In the genomic region with DNA sequence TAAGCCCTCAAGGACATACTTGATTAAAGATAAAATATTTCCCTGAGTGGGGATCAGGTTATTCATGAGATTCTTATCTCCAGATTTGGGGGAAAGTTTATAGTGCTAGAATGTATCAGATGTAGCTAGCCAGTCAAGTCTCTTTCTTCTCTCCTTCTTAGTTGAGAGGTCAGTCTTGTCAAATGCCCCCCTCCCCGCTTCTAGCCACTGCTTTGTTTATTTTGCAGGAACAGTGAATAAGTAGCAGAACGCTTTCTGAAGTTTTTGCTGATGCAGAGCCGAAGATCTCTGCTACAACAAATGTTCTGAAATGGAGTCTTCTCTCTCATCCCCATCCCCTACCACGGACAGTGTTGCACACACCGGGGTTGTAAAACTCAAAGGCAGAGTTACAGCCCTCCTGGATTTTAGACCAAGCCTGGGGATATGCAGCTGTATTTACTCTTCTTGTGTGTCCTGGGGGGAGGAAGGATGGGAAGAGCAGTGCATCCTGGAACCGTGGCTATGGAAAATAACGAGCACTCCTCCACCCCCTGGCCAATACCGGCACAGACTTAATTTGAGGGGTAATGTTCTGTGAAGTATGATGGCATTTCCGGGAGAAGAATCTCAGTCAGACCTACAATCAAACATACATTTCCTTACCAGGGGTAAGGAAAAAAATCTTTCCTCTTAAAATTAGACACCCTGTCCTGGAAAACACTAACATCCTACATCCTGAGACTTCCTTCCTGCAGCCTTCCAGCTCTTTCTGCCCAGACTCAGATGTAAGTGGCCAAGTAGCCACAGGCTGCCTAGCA, we compare ENCODE assay signal across 8 cellular contexts. TPM values are rescaled to one million over a fixed set of nuclear protein-coding genes. Genes with fewer than 3 reads are reported as not detected.
DNase-seq lines count a peak whose midpoint lies in the region; ATAC-seq, FAIRE-seq and TF ChIP-seq lines count a peak whose summit lies in the region.

No MANE protein-coding gene starts in this region.

- TF ChIP-seq EP300 in GM12878 (IDR thresholded peaks at IDR 0.05; ENCODE audit: borderline replicate concordance in 1 of 2, control insufficient read depth in 1 of 2, low read depth in 2 of 2, low read length in 2 of 2) = no peak

- no peak overlapping the region for H3K9ac ChIP-seq in GM12878 (ENCODE audit: control insufficient read depth, insufficient read depth, low read length)

- intact Hi-C loops in GM12878 (cut with micrococcal nuclease; ENCODE audit: unreplicated experiment) = no loop called here

- no peaks in the 10 kb centered on the region for H3K36me3 Mint-ChIP-seq in naive thymus-derived CD8-positive, alpha-beta T cell

- no TSS peak for BruUV-seq in GM12878 (replicated peaks; lab: Mats Ljungman, UMichigan)

- peaks cover 43% of the 10 kb centered on the region for H3K4me1 ChIP-seq in GM12878 (ENCODE audit: control insufficient read depth, insufficient read depth, low read length)

- in situ Hi-C loops in GM12878 (cut with MboI) (no loop called here), ACHN (cut with HindIII; ENCODE audit: low pct_ligation_motif_present, low pct_unique_long_range_greater_than_20kb, low sequenced_read_pairs) (no loop called here)

- H3K27ac ChIP-seq in GM12878 (ENCODE audit: control insufficient read depth, insufficient read depth) = peak overlapping the region; percentile 38; the same call in 1 of the 2 replicates

- no peaks in the 10 kb centered on the region for H3K79me2 ChIP-seq in GM12878 (ENCODE audit: control insufficient read depth, insufficient read depth, low read length)

- H3K36me3 ChIP-seq in GM12878 (ENCODE audit: control insufficient read depth in 2 of 2, insufficient read depth in 2 of 2, low read length in 1 of 2) = no peaks in the 10 kb centered on the region

- RAD21 ChIA-PET in GM12878 (lab: Charles Lee; ENCODE audit: unreplicated experiment) = interaction anchor here (0.9 to 4.0 kb wide), 7 partner anchors 8 to 235 kb away, joined by 3 to 42 read pairs (median 8); a partner anchor contains a TSS

- TF ChIP-seq POLR2A in GM12878 (IDR thresholded peaks at IDR 0.05; ENCODE audit: low read depth, low read length) = no peak
- no peak for TF ChIP-seq POLR2A in GM18505 (IDR thresholded peaks at IDR 0.05; ENCODE audit: borderline replicate concordance, extremely low read depth, insufficient read depth, insufficient read length)

- H3K27ac Mint-ChIP-seq in naive thymus-derived CD8-positive, alpha-beta T cell = peak overlapping the region; percentile 62 to 92 (median 86)

- CTCF ChIA-PET in GM12878 (lab: Yijun Ruan, JAX) = interaction anchor here (1.9 to 4.6 kb wide), 4 partner anchors 8 to 17 kb away, joined by 6 to 53 read pairs (median 11); a partner anchor contains a TSS

- FAIRE-seq in GM12878 (lab: Jason Lieb, UNC) = no peak

- peak overlapping the region; percentile 63 to 83 (median 78) for H3K4me3 Mint-ChIP-seq in naive thymus-derived CD8-positive, alpha-beta T cell

- 49% methylated on average over 9 of the region's 9 CpGs for WGBS in GM12878 (ENCODE audit: insufficient coverage, insufficient replicate concordance, low lambda C conversion rate, missing lambda C conversion rate)

- no peak overlapping the region; the same call in 1 of the 2 replicates for H3K4me2 ChIP-seq in GM12878 (ENCODE audit: control insufficient read depth, insufficient read depth)

- peaks cover 37 to 65% (median 59%) of the 10 kb centered on the region in 4 donors for H3K4me1 Mint-ChIP-seq in naive thymus-derived CD8-positive, alpha-beta T cell

- SMC1A ChIA-PET in GM12878 (lab: Charles Lee; ENCODE audit: uncharacterized antibody, unreplicated experiment) = interaction anchor here (1.0 to 4.7 kb wide), 5 partner anchors 8 to 36 kb away, joined by 3 to 75 read pairs (median 5); a partner anchor contains a TSS

- no peak for TF ChIP-seq CTCF in GM12878 (IDR thresholded peaks at IDR 0.05 in 2 of 3, conservative IDR thresholded peaks at IDR 0.05 in 1 of 3; ENCODE audit: control insufficient read depth in 2 of 3, extremely low read depth in 1 of 3, insufficient read depth in 1 of 3, low read depth in 3 of 3, low read length in 3 of 3)

- peaks cover 0 to 5% (median 0%) of the 10 kb centered on the region in 9 donors for H3K9me3 Mint-ChIP-seq in naive thymus-derived CD8-positive, alpha-beta T cell

- DNase-seq in DMS53 treated with DMSO at 0.1 percent for 48 hours (lab: John Stamatoyannopoulos, UW; ENCODE audit: unreplicated experiment) = peak; percentile 86
- peak; percentile 75 for DNase-seq in NCI-H2081 treated with DMSO at 0.1 percent for 48 hours (lab: John Stamatoyannopoulos, UW)
- DNase-seq in GM12878 (ENCODE audit: low read depth, low spot score) = no peak
- no peak for DNase-seq in naive thymus-derived CD8-positive, alpha-beta T cell
- DNase-seq in KG1 (lab: John Stamatoyannopoulos, UW) = no peak
- DNase-seq in ACHN = no peak
- DNase-seq in cerebellar cortex (ENCODE audit: low spot score) = no peak

- H3K4me3 ChIP-seq in GM12878 = no peak overlapping the region

- H2AFZ ChIP-seq in GM12878 (ENCODE audit: control insufficient read depth, low read depth, low read length) = peak overlapping the region; percentile 74

- H3K27me3 ChIP-seq in GM12878 (replicated peaks in 1 of 2; ENCODE audit: control insufficient read depth in 2 of 2, insufficient read depth in 2 of 2, low read length in 1 of 2) = no peaks in the 10 kb centered on the region

- H3K27me3 Mint-ChIP-seq in naive thymus-derived CD8-positive, alpha-beta T cell = no peaks in the 10 kb centered on the region

- ATAC-seq in GM12878 (peak; percentile 31), GM18505 (IDR thresholded peaks at IDR 0.05; ENCODE audit: unreplicated experiment) (no peak)
- peak; percentile 19 to 28 for ATAC-seq in naive thymus-derived CD8-positive, alpha-beta T cell

- TF ChIP-seq RAD21 in GM12878 (IDR thresholded peaks at IDR 0.05; ENCODE audit: insufficient read depth, low read depth, low read length) = no peak

- POLR2A ChIA-PET in GM12878 (lab: Charles Lee) = interaction anchor here (0.6 to 3.3 kb wide), 6 partner anchors 8 to 16 kb away, joined by 3 to 14 read pairs (median 4); a partner anchor contains a TSS
- POLR2A ChIA-PET in naive thymus-derived CD8-positive, alpha-beta T cell (lab: Charles Lee) = interaction anchor here (0.5 to 6.2 kb wide), 3 partner anchors 11 to 1547 kb away, joined by 3 to 53 read pairs (median 4); a partner anchor contains a TSS

- peaks cover 3% of the 10 kb centered on the region; the same call in 2 of the 3 replicates for H3K9me3 ChIP-seq in GM12878 (replicated peaks; ENCODE audit: control insufficient read depth, insufficient read depth, low read length)

- H4K20me1 ChIP-seq in GM12878 (ENCODE audit: control insufficient read depth, insufficient read depth) = no peaks in the 10 kb centered on the region

RNA-seq across cellular contexts. Expression of a gene that starts 10.7 kb away (rescaled TPM):
- 81.3 and 85.3 TPM in 2 replicates for total RNA-seq in GM12878 (2013; cell fraction: nucleolus; rRNA removed)
- total RNA-seq in GM12878 (2014; rRNA removed) = 8.0 and 9.3 TPM in 2 replicates
- total RNA-seq in GM12878 (2014; rRNA removed; fragmentation: Illumina TruSeq; extraction: Trizol) = 8.1 and 8.2 TPM in 2 replicates
- 12.9 and 13.5 TPM in 2 replicates for total RNA-seq in GM12878 (2021)
- polyA plus RNA-seq in GM12878 (2011; ENCODE audit: low read depth) = 5.9 TPM
- 42.1 and 50.8 TPM in 2 replicates for polyA plus RNA-seq in GM12878 (2011; rRNA removed)
- polyA plus RNA-seq in GM12878 (2011; cell fraction: cytosol; rRNA removed) = 18.4 and 27.9 TPM in 2 replicates
- polyA plus RNA-seq in GM12878 (2011; cell fraction: nucleus; rRNA removed) = 29.5 and 34.2 TPM in 2 replicates
- 6.7 and 10.3 TPM in 2 replicates for polyA plus RNA-seq in GM12878 (2012)
- polyA plus RNA-seq in GM12878 (2014; fragmentation: Illumina TruSeq; extraction: Trizol) = 8.1 and 13.1 TPM in 2 replicates
- polyA plus RNA-seq in GM12878 (2014; fragmentation: Nextera tagmentation; extraction: Ambion mirVana) = 1 to 10 TPM; 2.4 to 2.7 TPM
- 5.3 and 6.0 TPM in 2 replicates for polyA plus RNA-seq in GM12878 (2014; rRNA removed)
- polyA plus RNA-seq in GM12878 (2016; fragmentation: Nextera tagmentation; extraction: Ambion mirVana) = 10 to 100 TPM in 1 of 2 experiments, 1 to 10 TPM in 1; 8.5 to 10.1 TPM
- 53.6 and 64.4 TPM in 2 replicates for polyA minus RNA-seq in GM12878 (2011; rRNA and poly(A)+ RNA removed)
- 13.2 and 17.3 TPM in 2 replicates for polyA minus RNA-seq in GM12878 (2011; cell fraction: cytosol; rRNA and poly(A)+ RNA removed)
- polyA minus RNA-seq in GM12878 (2011; cell fraction: nucleus; rRNA and poly(A)+ RNA removed) = 24.4 and 31.4 TPM in 2 replicates
- 10 to 100 TPM; 16.1 to 16.8 TPM for total RNA-seq in naive thymus-derived CD8-positive, alpha-beta T cell
- 10 to 100 TPM in 2 of 3 donors, 1 to 10 TPM in 1; 7.0 to 11.8 (median 10.8) TPM for polyA plus RNA-seq in naive thymus-derived CD8-positive, alpha-beta T cell

RNA-seq across cellular contexts. Expression of a gene that starts 47.0 kb away (rescaled TPM):
- total RNA-seq in GM12878 (2013; cell fraction: nucleolus; rRNA removed) = not detected in 2 replicates
- total RNA-seq in GM12878 (2014; rRNA removed) (0.11 TPM in 1 of 2 replicates, not detected in the other), GM12878 (2014; rRNA removed; fragmentation: Illumina TruSeq; extraction: Trizol) (not detected in 2 replicates), GM12878 (2021) (not detected in 2 replicates)
- 0.20 TPM for polyA plus RNA-seq in GM12878 (2011; ENCODE audit: low read depth)
- polyA plus RNA-seq in GM12878 (2011; rRNA removed) (not detected in 2 replicates), GM12878 (2014; fragmentation: Illumina TruSeq; extraction: Trizol) (not detected in 2 replicates), GM12878 (2014; fragmentation: Nextera tagmentation; extraction: Ambion mirVana) (under 1 TPM; 0.11 to 0.15 TPM), GM12878 (2014; rRNA removed) (not detected in 2 replicates), GM12878 (2016; fragmentation: Nextera tagmentation; extraction: Ambion mirVana) (under 1 TPM in 1 of 2 experiments, not detected in 1; 0.26 TPM)
- not detected in 2 replicates for polyA plus RNA-seq in GM12878 (2011; cell fraction: cytosol; rRNA removed)
- not detected in 2 replicates for polyA plus RNA-seq in GM12878 (2011; cell fraction: nucleus; rRNA removed)
- 0.31 and 0.70 TPM in 2 replicates for polyA plus RNA-seq in GM12878 (2012)
- not detected in 2 replicates for polyA minus RNA-seq in GM12878 (2011; rRNA and poly(A)+ RNA removed)
- not detected in 2 replicates for polyA minus RNA-seq in GM12878 (2011; cell fraction: cytosol; rRNA and poly(A)+ RNA removed)
- polyA minus RNA-seq in GM12878 (2011; cell fraction: nucleus; rRNA and poly(A)+ RNA removed) = not detected in 2 replicates
- not detected for total RNA-seq in naive thymus-derived CD8-positive, alpha-beta T cell
- under 1 TPM in 2 of 3 donors, not detected in 1; 0.06 TPM for polyA plus RNA-seq in naive thymus-derived CD8-positive, alpha-beta T cell

Comparison
In these comparisons a context has a peak if more than half of its experiments do, and no peak if none do; other contexts are left out.
1. DNase-seq: peak in DMS53 treated with DMSO at 0.1 percent for 48 hours (single experiment) and NCI-H2081 treated with DMSO at 0.1 percent for 48 hours (single experiment); none in GM12878 (single experiment), naive thymus-derived CD8-positive, alpha-beta T cell (0 of 10), KG1 (single experiment), ACHN (single experiment) and cerebellar cortex (single experiment).